ENCODE assay signal across 3 cellular contexts in genomic region chr12:1896964-1897363, GRCh38.
TF ChIP-seq lines count a peak whose summit lies in the region.

No MANE protein-coding gene starts in this region.

TF ChIP-seq in HEK293, 187 proteins besides CTCF, POLR2A, EP300 and RAD21:
- TF ChIP-seq SETDB1 (IDR thresholded peaks at IDR 0.05; ENCODE audit: insufficient read length, low read length) (peak; percentile 34), ZNF157 (tag by site-specific recombination; IDR thresholded peaks at IDR 0.05) (no peak), EGR2 (tag by site-specific recombination; IDR thresholded peaks at IDR 0.05; ENCODE audit: low read depth) (peak; percentile 70), ZNF610 (tag by site-specific recombination; IDR thresholded peaks at IDR 0.05; ENCODE audit: borderline replicate concordance) (no peak), ZNF2 (tag by site-specific recombination; IDR thresholded peaks at IDR 0.05) (no peak), ZFP41 (tag by site-specific recombination; IDR thresholded peaks at IDR 0.05; ENCODE audit: borderline replicate concordance) (no peak), PRDM10 (tag by site-specific recombination; IDR thresholded peaks at IDR 0.05) (no peak), ZNF175 (tag by site-specific recombination; IDR thresholded peaks at IDR 0.05) (no peak), ZBTB20 (tag by site-specific recombination; IDR thresholded peaks at IDR 0.05) (no peak), ZBTB26 (tag by site-specific recombination; optimal IDR thresholded peaks at IDR 0.05) (no peak), ZNF112 (tag by site-specific recombination; IDR thresholded peaks at IDR 0.05) (no peak), ZFP69B (tag by site-specific recombination; IDR thresholded peaks at IDR 0.05) (no peak), ZNF701 (tag by site-specific recombination; IDR thresholded peaks at IDR 0.05) (no peak), ZNF654 (tag by site-specific recombination; IDR thresholded peaks at IDR 0.05; ENCODE audit: low read depth) (no peak), ZNF830 (tag by site-specific recombination; IDR thresholded peaks at IDR 0.05; ENCODE audit: low read depth) (no peak)

TF ChIP-seq in IMR-90, 13 proteins besides CTCF, POLR2A, EP300 and RAD21:
- TF ChIP-seq CEBPB (IDR thresholded peaks at IDR 0.05; ENCODE audit: low read depth, low read length) (peak; percentile 28; the same call in 1 of the 2 replicates), SMC3 (IDR thresholded peaks at IDR 0.05; ENCODE audit: low read depth, low read length) (no peak), FOS (IDR thresholded peaks at IDR 0.05; ENCODE audit: low read depth, low read length) (no peak), ELK1 (IDR thresholded peaks at IDR 0.05; ENCODE audit: borderline replicate concordance, low read depth, low read length) (no peak), MAZ (IDR thresholded peaks at IDR 0.05; ENCODE audit: borderline replicate concordance, low read depth, low read length) (no peak)
TF ChIP-seq in IMR-90: peak in this region for 1.

TF ChIP-seq in H1, 55 proteins besides CTCF, POLR2A, EP300 and RAD21:
- TF ChIP-seq SIN3A (conservative IDR thresholded peaks at IDR 0.05 in 1 of 2, IDR thresholded peaks at IDR 0.05 in 1 of 2; ENCODE audit: low read depth in 1 of 2, low read length in 2 of 2) (no peak), BRCA1 (IDR thresholded peaks at IDR 0.05; ENCODE audit: low read depth, low read length) (no peak), CEBPB (IDR thresholded peaks at IDR 0.05; ENCODE audit: low read depth, low read length) (no peak), MAFK (IDR thresholded peaks at IDR 0.05; ENCODE audit: low read depth, low read length) (no peak), TCF12 (IDR thresholded peaks at IDR 0.05; ENCODE audit: low read depth, low read length) (no peak), SIX5 (IDR thresholded peaks at IDR 0.05; ENCODE audit: low read depth, low read length) (no peak), RFX5 (IDR thresholded peaks at IDR 0.05; ENCODE audit: borderline replicate concordance, low read depth, low read length) (no peak), TAF7 (optimal IDR thresholded peaks at IDR 0.05; ENCODE audit: borderline replicate concordance, low read depth, low read length) (no peak), E2F6 (IDR thresholded peaks at IDR 0.05) (no peak), ZNF274 (IDR thresholded peaks at IDR 0.05; ENCODE audit: borderline replicate concordance, extremely low read depth, low read length) (no peak), POLR2AphosphoS5 (IDR thresholded peaks at IDR 0.05; ENCODE audit: low read depth, low read length) (no peak), POU5F1 (IDR thresholded peaks at IDR 0.05; ENCODE audit: low read depth, low read length) (no peak), JUN (IDR thresholded peaks at IDR 0.05; ENCODE audit: low read depth, low read length) (no peak), SAP30 (IDR thresholded peaks at IDR 0.05; ENCODE audit: insufficient read depth, insufficient replicate concordance, low read length) (no peak), CHD1 (IDR thresholded peaks at IDR 0.05; ENCODE audit: low read depth, low read length) (no peak), FOSL1 (IDR thresholded peaks at IDR 0.05; ENCODE audit: insufficient read depth, low read depth, low read length) (no peak), TAF1 (IDR thresholded peaks at IDR 0.05; ENCODE audit: low read depth, low read length) (no peak), TEAD4 (IDR thresholded peaks at IDR 0.05; ENCODE audit: low read depth, low read length) (no peak), ATF3 (IDR thresholded peaks at IDR 0.05; ENCODE audit: insufficient read depth, low read depth, low read length) (no peak)
TF ChIP-seq in H1: peak in this region for 0.
